In the genomic region with DNA sequence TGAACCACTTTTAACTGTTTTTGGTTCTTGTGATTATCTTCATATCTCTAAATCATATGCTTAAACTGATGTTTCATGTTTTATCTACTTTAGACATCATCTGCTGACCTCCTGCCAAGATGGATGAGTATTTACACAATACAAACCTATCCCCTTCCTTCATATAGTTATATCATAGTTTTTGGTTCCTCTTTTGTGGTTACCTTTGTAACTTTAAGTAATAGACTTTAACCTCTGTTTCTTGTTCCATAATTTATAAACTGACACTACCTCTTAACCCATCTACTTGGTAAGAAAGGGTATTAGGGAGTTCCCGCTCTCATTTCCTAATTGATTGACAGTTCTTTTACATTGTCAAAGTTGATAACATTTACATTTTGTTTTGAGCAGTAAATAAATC, we compare ENCODE assay signal across 8 cellular contexts. TPM values are rescaled to one million over a fixed set of nuclear protein-coding genes. Genes with fewer than 3 reads are reported as not detected.
DNase-seq lines count a peak whose midpoint lies in the region; ATAC-seq, FAIRE-seq and TF ChIP-seq lines count a peak whose summit lies in the region.

No MANE protein-coding gene starts in this region.

- peaks cover 4% of the 10 kb centered on the region for H3K9me3 ChIP-seq in GM12878 (replicated peaks; ENCODE audit: control insufficient read depth, insufficient read depth, low read length)

- intact Hi-C loops in GM12878 (cut with micrococcal nuclease; ENCODE audit: unreplicated experiment) = no loop called here

- RAD21 ChIA-PET in GM12878 (lab: Charles Lee; ENCODE audit: unreplicated experiment) = no interaction called here

- DNase-seq in HEK293T (ENCODE audit: extremely low spot score) (no peak), GM12878 (ENCODE audit: low read depth, low spot score) (no peak), SW 1271 (lab: John Stamatoyannopoulos, UW) (no peak), NCI-H2227 treated with DMSO at 0.1 percent for 48 hours (lab: John Stamatoyannopoulos, UW) (no peak)
- no peak for DNase-seq in activated CD4-positive, alpha-beta T cell treated with anti-CD3 and anti-CD28 coated beads, Interleukin-2, amount 50 U/mL, for 4 hours
- no peak for DNase-seq in stimulated activated CD4-positive, alpha-beta T cell treated with anti-CD3 and anti-CD28 coated beads, Interleukin-15, amount 100 ng/mL, for 24 hours

- no peak overlapping the region for H2AFZ ChIP-seq in GM12878 (ENCODE audit: control insufficient read depth, low read depth, low read length)

- TF ChIP-seq RAD21 in GM12878 (IDR thresholded peaks at IDR 0.05; ENCODE audit: insufficient read depth, low read depth, low read length) = no peak

- SMC1A ChIA-PET in GM12878 (lab: Charles Lee; ENCODE audit: uncharacterized antibody, unreplicated experiment) = interaction anchor here (0.6 to 1.4 kb wide), 3 partner anchors 8 to 11 kb away, joined by 3 to 4 read pairs (median 3); a partner anchor contains a TSS

- CTCF ChIA-PET in HEK293T (lab: Yijun Ruan, JAX) (no interaction called here), GM12878 (lab: Yijun Ruan, JAX) (interaction anchor here (1.0 kb wide), 1 partner anchor 9 kb away, joined by 3 read pairs; no protein-coding TSS in a partner anchor)

- no peak for TF ChIP-seq CTCF in GM12878 (IDR thresholded peaks at IDR 0.05 in 2 of 3, conservative IDR thresholded peaks at IDR 0.05 in 1 of 3; ENCODE audit: control insufficient read depth in 2 of 3, extremely low read depth in 1 of 3, insufficient read depth in 1 of 3, low read depth in 3 of 3, low read length in 3 of 3)

- peak; percentile 46 to 48; a peak in 2 of 4 replicates for TF ChIP-seq EP300 in GM12878 (IDR thresholded peaks at IDR 0.05; ENCODE audit: borderline replicate concordance in 1 of 2, control insufficient read depth in 1 of 2, low read depth in 2 of 2, low read length in 2 of 2)

- H3K4me1 ChIP-seq in GM12878 (ENCODE audit: control insufficient read depth, insufficient read depth, low read length) = peaks cover 15% of the 10 kb centered on the region

- no peaks in the 10 kb centered on the region for H3K27me3 ChIP-seq in GM12878 (replicated peaks in 1 of 2; ENCODE audit: control insufficient read depth in 2 of 2, insufficient read depth in 2 of 2, low read length in 1 of 2)

- 16% methylated on average over 1 of the region's 1 CpG for WGBS in GM12878 (ENCODE audit: insufficient coverage, insufficient replicate concordance, low lambda C conversion rate, missing lambda C conversion rate)

- peak; percentile 95 for ATAC-seq in GM18867 (IDR thresholded peaks at IDR 0.05; ENCODE audit: unreplicated experiment)
- peak; percentile 97 for ATAC-seq in HG03460 (IDR thresholded peaks at IDR 0.05; ENCODE audit: unreplicated experiment)
- peak; percentile 99 for ATAC-seq in GM12878

- peak; percentile 84 for FAIRE-seq in GM12878 (lab: Jason Lieb, UNC)

- peak overlapping the region; percentile 55; the same call in 1 of the 2 replicates for H3K27ac ChIP-seq in GM12878 (ENCODE audit: control insufficient read depth, insufficient read depth)

- POLR2A ChIA-PET in HEK293T (lab: Yijun Ruan, JAX) (no interaction called here), GM12878 (lab: Charles Lee) (interaction anchor here (1.4 kb wide), 1 partner anchor 12 kb away, joined by 3 read pairs; a partner anchor contains a TSS)

- no peak overlapping the region for H3K4me3 ChIP-seq in GM12878

- no peaks in the 10 kb centered on the region for H3K36me3 ChIP-seq in GM12878 (ENCODE audit: control insufficient read depth in 2 of 2, insufficient read depth in 2 of 2, low read length in 1 of 2)

- H4K20me1 ChIP-seq in GM12878 (ENCODE audit: control insufficient read depth, insufficient read depth) = no peaks in the 10 kb centered on the region

- in situ Hi-C loops in GM12878 (cut with MboI) = no loop called here

- H3K4me2 ChIP-seq in GM12878 (ENCODE audit: control insufficient read depth, insufficient read depth) = peak overlapping the region; percentile 62

- H3K9ac ChIP-seq in GM12878 (ENCODE audit: control insufficient read depth, insufficient read depth, low read length) = no peak overlapping the region

- no TSS peak for BruUV-seq in GM12878 (replicated peaks; lab: Mats Ljungman, UMichigan)

- H3K79me2 ChIP-seq in GM12878 (ENCODE audit: control insufficient read depth, insufficient read depth, low read length) = peaks cover 9% of the 10 kb centered on the region

- no peak for TF ChIP-seq POLR2A in GM12878 (IDR thresholded peaks at IDR 0.05; ENCODE audit: low read depth, low read length)

TF ChIP-seq in HEK293T, 16 proteins besides CTCF, POLR2A, EP300 and RAD21 (continues in another document):
- TF ChIP-seq, protein P1, sequence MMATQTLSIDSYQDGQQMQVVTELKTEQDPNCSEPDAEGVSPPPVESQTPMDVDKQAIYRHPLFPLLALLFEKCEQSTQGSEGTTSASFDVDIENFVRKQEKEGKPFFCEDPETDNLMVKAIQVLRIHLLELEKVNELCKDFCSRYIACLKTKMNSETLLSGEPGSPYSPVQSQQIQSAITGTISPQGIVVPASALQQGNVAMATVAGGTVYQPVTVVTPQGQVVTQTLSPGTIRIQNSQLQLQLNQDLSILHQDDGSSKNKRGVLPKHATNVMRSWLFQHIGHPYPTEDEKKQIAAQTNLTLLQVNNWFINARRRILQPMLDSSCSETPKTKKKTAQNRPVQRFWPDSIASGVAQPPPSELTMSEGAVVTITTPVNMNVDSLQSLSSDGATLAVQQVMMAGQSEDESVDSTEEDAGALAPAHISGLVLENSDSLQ (IDR thresholded peaks at IDR 0.05) = 0 out of 2 replicates have a peak, but pooled peaks have one; percentile 47

RNA-seq across cellular contexts. Expression of a gene that starts 11.9 kb away (rescaled TPM):
- 39.6 and 40.5 TPM in 2 replicates for total RNA-seq in GM12878 (2013; cell fraction: nucleolus; rRNA removed)
- total RNA-seq in GM12878 (2014; rRNA removed) (45.1 and 48.7 TPM in 2 replicates), GM12878 (2014; rRNA removed; fragmentation: Illumina TruSeq; extraction: Trizol) (45.1 and 48.5 TPM in 2 replicates), GM12878 (2021) (53.0 and 56.0 TPM in 2 replicates)
- polyA plus RNA-seq in GM12878 (2011; ENCODE audit: low read depth) = 28.2 TPM
- polyA plus RNA-seq in GM12878 (2011; rRNA removed) (114 and 137 TPM in 2 replicates), GM12878 (2014; fragmentation: Illumina TruSeq; extraction: Trizol) (49.4 and 62.3 TPM in 2 replicates), GM12878 (2014; fragmentation: Nextera tagmentation; extraction: Ambion mirVana) (100 to 1,000 TPM in 1 of 2 experiments, 10 to 100 TPM in 1; 87.6 to 114 TPM), GM12878 (2014; rRNA removed) (72.1 and 74.8 TPM in 2 replicates), GM12878 (2016; fragmentation: Nextera tagmentation; extraction: Ambion mirVana) (100 to 1,000 TPM; 122 to 126 TPM)
- polyA plus RNA-seq in GM12878 (2011; cell fraction: cytosol; rRNA removed) = 114 and 126 TPM in 2 replicates
- 43.6 and 54.1 TPM in 2 replicates for polyA plus RNA-seq in GM12878 (2011; cell fraction: nucleus; rRNA removed)
- 39.2 and 46.1 TPM in 2 replicates for polyA plus RNA-seq in GM12878 (2012)
- polyA minus RNA-seq in GM12878 (2011; rRNA and poly(A)+ RNA removed) = 72.0 and 93.3 TPM in 2 replicates
- polyA minus RNA-seq in GM12878 (2011; cell fraction: cytosol; rRNA and poly(A)+ RNA removed) = 26.7 and 28.1 TPM in 2 replicates
- polyA minus RNA-seq in GM12878 (2011; cell fraction: nucleus; rRNA and poly(A)+ RNA removed) = 13.5 and 16.2 TPM in 2 replicates

RNA-seq across cellular contexts. Expression of a gene that starts 15.1 kb away (rescaled TPM):
- 60.5 and 75.5 TPM in 2 replicates for total RNA-seq in GM12878 (2013; cell fraction: nucleolus; rRNA removed)
- 25.9 and 29.5 TPM in 2 replicates for total RNA-seq in GM12878 (2014; rRNA removed)
- 31.9 and 32.2 TPM in 2 replicates for total RNA-seq in GM12878 (2014; rRNA removed; fragmentation: Illumina TruSeq; extraction: Trizol)
- total RNA-seq in GM12878 (2021) = 34.8 and 44.5 TPM in 2 replicates
- 10.0 TPM for polyA plus RNA-seq in GM12878 (2011; ENCODE audit: low read depth)
- polyA plus RNA-seq in GM12878 (2011; rRNA removed) = 54.2 and 67.5 TPM in 2 replicates
- polyA plus RNA-seq in GM12878 (2011; cell fraction: cytosol; rRNA removed) = 27.6 and 27.8 TPM in 2 replicates
- polyA plus RNA-seq in GM12878 (2011; cell fraction: nucleus; rRNA removed) = 31.0 and 33.8 TPM in 2 replicates
- 13.3 and 16.2 TPM in 2 replicates for polyA plus RNA-seq in GM12878 (2012)
- polyA plus RNA-seq in GM12878 (2014; fragmentation: Illumina TruSeq; extraction: Trizol) = 29.6 and 36.2 TPM in 2 replicates
- 10 to 100 TPM in 1 of 2 experiments, 1 to 10 TPM in 1; 8.9 to 10.4 TPM for polyA plus RNA-seq in GM12878 (2014; fragmentation: Nextera tagmentation; extraction: Ambion mirVana)
- 23.2 and 26.6 TPM in 2 replicates for polyA plus RNA-seq in GM12878 (2014; rRNA removed)
- polyA plus RNA-seq in GM12878 (2016; fragmentation: Nextera tagmentation; extraction: Ambion mirVana) = 10 to 100 TPM; 21.8 to 28.8 TPM
- 84.3 and 161 TPM in 2 replicates for polyA minus RNA-seq in GM12878 (2011; rRNA and poly(A)+ RNA removed)
- 34.1 and 34.8 TPM in 2 replicates for polyA minus RNA-seq in GM12878 (2011; cell fraction: cytosol; rRNA and poly(A)+ RNA removed)
- polyA minus RNA-seq in GM12878 (2011; cell fraction: nucleus; rRNA and poly(A)+ RNA removed) = 11.0 and 16.0 TPM in 2 replicates

RNA-seq across cellular contexts. Expression of a gene that starts 43.5 kb away (rescaled TPM):
- 54.5 and 56.4 TPM in 2 replicates for total RNA-seq in GM12878 (2013; cell fraction: nucleolus; rRNA removed)
- total RNA-seq in GM12878 (2014; rRNA removed) (10.7 and 11.0 TPM in 2 replicates), GM12878 (2014; rRNA removed; fragmentation: Illumina TruSeq; extraction: Trizol) (13.5 and 13.8 TPM in 2 replicates), GM12878 (2021) (15.5 and 15.6 TPM in 2 replicates)
- polyA plus RNA-seq in GM12878 (2011; ENCODE audit: low read depth) = 6.1 TPM
- polyA plus RNA-seq in GM12878 (2011; rRNA removed) (9.7 and 10.1 TPM in 2 replicates), GM12878 (2014; fragmentation: Illumina TruSeq; extraction: Trizol) (11.8 and 13.4 TPM in 2 replicates), GM12878 (2014; fragmentation: Nextera tagmentation; extraction: Ambion mirVana) (1 to 10 TPM; 2.1 to 2.4 TPM), GM12878 (2014; rRNA removed) (5.4 and 7.3 TPM in 2 replicates), GM12878 (2016; fragmentation: Nextera tagmentation; extraction: Ambion mirVana) (10 to 100 TPM; 10.9 to 11.1 TPM)
- polyA plus RNA-seq in GM12878 (2011; cell fraction: cytosol; rRNA removed) = 7.9 and 10.1 TPM in 2 replicates
- polyA plus RNA-seq in GM12878 (2011; cell fraction: nucleus; rRNA removed) = 9.4 and 10.3 TPM in 2 replicates
- 6.8 and 7.7 TPM in 2 replicates for polyA plus RNA-seq in GM12878 (2012)
- 19.7 and 27.6 TPM in 2 replicates for polyA minus RNA-seq in GM12878 (2011; rRNA and poly(A)+ RNA removed)
- 7.9 and 10.6 TPM in 2 replicates for polyA minus RNA-seq in GM12878 (2011; cell fraction: cytosol; rRNA and poly(A)+ RNA removed)
- polyA minus RNA-seq in GM12878 (2011; cell fraction: nucleus; rRNA and poly(A)+ RNA removed) = 15.0 and 20.8 TPM in 2 replicates
